ENCODE assay signal across 22 cellular contexts in genomic region chr1:101330427-101331130, GRCh38.
"Had no signal": no experiment of that assay in that cellular context is flagged by ENCODE, and none has a peak within 500 bp of the region (broad histone marks: within the 10 kb centered on the region; RNA-seq: fewer than 3 reads in every experiment).

No MANE protein-coding gene starts in this region.

- H3K4me1 ChIP-seq: foreskin keratinocyte, spleen, stomach, suprapubic skin, tibial nerve had no signal

- H3K36me3 Mint-ChIP-seq: brain, T-cell had no signal

- H3K27ac Mint-ChIP-seq: activated T-helper 17 cell treated with anti-CD3 and anti-CD28 coated beads, Interleukin-2, amount 50 U/mL, for 72 hours; brain; dendritic cell treated with granulocyte-macrophage colony-stimulating factor and Interleukin-4, amounts not matched to agents 40 ng/mL and 50 ng/mL, for 4 days; neural progenitor cell; T-helper 2 cell treated with Interferon-gamma antibody and Interleukin-4, amounts not matched to agents 5 μg/mL and 100 μg/mL, for 36 hours had no signal

- H3K4me2 ChIP-seq: neural progenitor cell had no signal

- H3K27ac ChIP-seq: foreskin keratinocyte, neural progenitor cell, spleen, stomach, suprapubic skin, tibial nerve, WERI-Rb-1 had no signal

- H3K4me3 ChIP-seq: mucosa of descending colon, neural progenitor cell, spleen, stomach, suprapubic skin, tibial nerve had no signal

- ATAC-seq: activated T-helper 17 cell treated with anti-CD3 and anti-CD28 coated beads, Interleukin-2, amount 50 U/mL, for 72 hours; foreskin keratinocyte; left cardiac atrium; mucosa of descending colon; T-cell had no signal

- H3K9me3 ChIP-seq: mucosa of descending colon, stomach, suprapubic skin, tibial nerve had no signal

- H3K27me3 ChIP-seq: neural progenitor cell, spleen, suprapubic skin, tibial nerve had no signal

- H3K4me1 Mint-ChIP-seq: activated T-helper 17 cell treated with anti-CD3 and anti-CD28 coated beads, Interleukin-2, amount 50 U/mL, for 72 hours had no signal

- H3K36me3 ChIP-seq: neural progenitor cell, spleen, stomach, suprapubic skin, tibial nerve, WERI-Rb-1 had no signal

- H2AFZ ChIP-seq: neural progenitor cell had no signal

- H3K4me3 Mint-ChIP-seq: activated T-helper 17 cell treated with anti-CD3 and anti-CD28 coated beads, Interleukin-2, amount 50 U/mL, for 72 hours; brain; dendritic cell treated with granulocyte-macrophage colony-stimulating factor and Interleukin-4, amounts not matched to agents 40 ng/mL and 50 ng/mL, for 4 days; neural progenitor cell; T-cell; T-helper 2 cell treated with Interferon-gamma antibody and Interleukin-4, amounts not matched to agents 5 μg/mL and 100 μg/mL, for 36 hours had no signal

- DNase-seq: activated CD4-positive, alpha-beta T cell treated with anti-CD3 and anti-CD28 coated beads, Interleukin-2, amount 50 U/mL, for 1 hour; activated CD4-positive, CD25-positive, alpha-beta regulatory T cell treated with anti-CD3 and anti-CD28 coated beads, Interleukin-2, amount 50 U/mL, for 72 hours; activated naive CD4-positive, alpha-beta T cell treated with Interleukin-2 at 50 U/mL for 16 hours; activated T-cell treated with anti-CD3 and anti-CD28 coated beads, Interleukin-2, amount 50 U/mL, for 1 hour; effector CD4-positive, alpha-beta T cell; erythroblast; foreskin keratinocyte; left cardiac atrium; mesenchymal stem cell; mucosa of descending colon; spleen; stimulated activated CD4-positive, alpha-beta T cell treated with anti-CD3 and anti-CD28 coated beads, Interleukin-4, amount 100 ng/mL, for 4 hours; stomach; T-cell; WERI-Rb-1 had no signal

- H3K9me3 Mint-ChIP-seq: activated T-helper 17 cell treated with anti-CD3 and anti-CD28 coated beads, Interleukin-2, amount 50 U/mL, for 72 hours had no signal
